In the genomic region with DNA sequence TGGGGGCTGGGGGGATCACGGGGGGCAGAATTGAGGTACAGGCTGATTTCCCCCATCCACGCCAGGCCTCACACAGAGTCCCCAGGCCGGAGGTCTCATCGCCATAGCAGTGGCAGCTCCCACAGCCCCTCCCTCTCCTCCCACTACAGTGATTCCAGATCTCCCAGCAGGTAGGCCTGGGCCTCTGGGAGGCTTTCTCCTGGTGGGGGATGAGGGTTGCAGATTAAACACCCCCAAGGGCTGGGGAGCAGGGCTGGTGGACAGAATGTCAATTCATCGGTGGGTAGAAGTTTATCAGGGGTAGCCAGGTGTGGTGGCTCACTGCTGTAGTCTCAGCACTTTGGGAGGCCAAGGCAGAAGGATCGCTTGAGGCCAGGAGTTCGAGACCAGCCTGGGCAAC, we compare ENCODE assay signal across 1 cellular context.
TF ChIP-seq lines count a peak whose summit lies in the region.

No MANE protein-coding gene starts in this region.

TF ChIP-seq in IMR-90, 13 proteins besides CTCF, POLR2A, EP300 and RAD21:
- TF ChIP-seq MXI1 (IDR thresholded peaks at IDR 0.05; ENCODE audit: borderline replicate concordance, low read depth, low read length) (no peak), NFE2L2 (IDR thresholded peaks at IDR 0.05; ENCODE audit: low read depth, low read length) (no peak), RCOR1 (IDR thresholded peaks at IDR 0.05; ENCODE audit: insufficient replicate concordance, low read length) (no peak), CEBPB (IDR thresholded peaks at IDR 0.05; ENCODE audit: low read depth, low read length) (no peak), CHD1 (IDR thresholded peaks at IDR 0.05; ENCODE audit: low read depth, low read length) (no peak), MAZ (IDR thresholded peaks at IDR 0.05; ENCODE audit: borderline replicate concordance, low read depth, low read length) (no peak), ELK1 (IDR thresholded peaks at IDR 0.05; ENCODE audit: borderline replicate concordance, low read depth, low read length) (no peak), USF2 (IDR thresholded peaks at IDR 0.05; ENCODE audit: low read depth, low read length) (no peak), RFX5 (IDR thresholded peaks at IDR 0.05; ENCODE audit: low read depth, low read length) (no peak), SMC3 (IDR thresholded peaks at IDR 0.05; ENCODE audit: low read depth, low read length) (no peak), MAFK (IDR thresholded peaks at IDR 0.05; ENCODE audit: low read depth, low read length) (no peak), FOS (IDR thresholded peaks at IDR 0.05; ENCODE audit: low read depth, low read length) (no peak), BHLHE40 (IDR thresholded peaks at IDR 0.05; ENCODE audit: low read depth, low read length) (no peak)
